25 cellular contexts compared by ENCODE assay signal in the genomic region with DNA sequence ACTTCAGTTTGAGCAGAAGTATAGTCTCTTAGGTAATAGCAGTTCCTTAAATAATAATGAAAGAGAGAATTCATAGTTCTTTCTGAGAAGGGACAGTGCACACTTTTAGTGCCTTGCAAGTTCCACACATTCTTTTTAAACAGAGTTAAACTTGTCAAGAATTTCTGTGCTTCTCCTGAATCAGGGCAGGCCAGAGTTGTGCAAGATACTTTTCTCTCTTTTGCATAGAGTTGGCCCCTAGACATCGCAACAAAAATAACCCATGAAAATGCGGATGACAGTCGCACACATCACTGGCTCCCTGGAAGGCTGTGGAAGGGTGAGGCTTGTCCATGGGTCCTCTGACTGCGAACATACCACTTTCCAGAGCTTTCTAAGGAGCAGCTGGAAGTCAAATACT. TPM values are rescaled to one million over a fixed set of nuclear protein-coding genes. Genes with fewer than 3 reads are reported as not detected.
"Had no signal": no experiment of that assay in that cellular context is flagged by ENCODE, and none has a peak within 500 bp of the region (broad histone marks: within the 10 kb centered on the region; RNA-seq: fewer than 3 reads in every experiment).

No MANE protein-coding gene starts in this region.

- DNase-seq: activated B cell treated with CpG ODN at 0.5 μM for 24 hours; activated CD4-positive, alpha-beta T cell treated with anti-CD3 and anti-CD28 coated beads, Interleukin-2, amount 50 U/mL, for 1 hour; activated CD8-positive, alpha-beta T cell treated with anti-CD3 and anti-CD28 coated beads for 36 hours; activated T-cell treated with anti-CD3 and anti-CD28 coated beads, Interleukin-2, amount 50 U/mL, for 4 hours; foreskin melanocyte; heart right ventricle; lower lobe of right lung; mesenchymal stem cell; natural killer cell; right lobe of liver; SK-N-SH; small intestine; stimulated activated CD4-positive, alpha-beta T cell treated with anti-CD3 and anti-CD28 coated beads, Interleukin-1b, Interleukin-23, amount 100 ng/mL, for 48 hours; stimulated activated CD4-positive, alpha-beta T cell treated with anti-CD3 and anti-CD28 coated beads, Interleukin-4, amount 100 ng/mL, for 4 hours; stimulated activated CD8-positive, alpha-beta memory T cell treated with anti-CD3 and anti-CD28 coated beads, Interleukin-4, amount 100 ng/mL, for 48 hours; stimulated activated naive CD8-positive, alpha-beta T cell treated with anti-CD3 and anti-CD28 coated beads, Interleukin-15, amount 100 ng/mL, for 72 hours; SW 1271; T1000; thyroid gland had no signal

- H2AFZ ChIP-seq: neural progenitor cell had no signal

- H3K36me3 ChIP-seq: esophagus muscularis mucosa, lower lobe of right lung, neural progenitor cell, right lobe of liver, thyroid gland had no signal

- H3K4me3 ChIP-seq: esophagus muscularis mucosa, heart right ventricle, lower lobe of right lung, neural progenitor cell, right lobe of liver, thyroid gland had no signal

- H3K9ac ChIP-seq: neural progenitor cell, SK-N-SH had no signal

- H3K4me1 ChIP-seq: lower lobe of right lung, neural progenitor cell, right lobe of liver, thyroid gland had no signal

- ATAC-seq: activated CD8-positive, alpha-beta T cell treated with anti-CD3 and anti-CD28 coated beads for 36 hours; activated naive CD4-positive, alpha-beta T cell treated with anti-CD3 and anti-CD28 coated beads, Interleukin-2, amount 50 U/mL, for 72 hours; activated T-cell treated with anti-CD3 and anti-CD28 coated beads, Interleukin-2, amount 50 U/mL, for 4 hours; activated T-helper 17 cell treated with anti-CD3 and anti-CD28 coated beads, Interleukin-2, amount 50 U/mL, for 72 hours; heart right ventricle; left lobe of liver; natural killer cell; right lobe of liver; stimulated activated memory B cell treated with anti-CD40 and anti-IgM and Interleukin-4, amounts not matched to agents 10 μg/mL and 1 μg/mL and 100 μg/mL, for 72 hours; stimulated activated naive CD8-positive, alpha-beta T cell treated with anti-CD3 and anti-CD28 coated beads, Interleukin-15, amount 100 ng/mL, for 72 hours had no signal

- H3K27ac ChIP-seq: esophagus muscularis mucosa, heart right ventricle, lower lobe of right lung, neural progenitor cell, right lobe of liver, thyroid gland had no signal

- H3K27me3 ChIP-seq: esophagus muscularis mucosa, heart right ventricle, neural progenitor cell, right lobe of liver, thyroid gland had no signal

- H3K4me2 ChIP-seq: neural progenitor cell, SK-N-SH had no signal

- H3K9me3 ChIP-seq: esophagus muscularis mucosa, heart right ventricle, lower lobe of right lung, right lobe of liver, SK-N-SH, thyroid gland had no signal

RNA-seq across cellular contexts. Expression of a gene that starts 40.0 kb away (rescaled TPM):
- total RNA-seq: activated naive CD4-positive, alpha-beta T cell treated with anti-CD3 and anti-CD28 coated beads, Interleukin-2, amount 50 U/mL, for 72 hours had no signal
